In the genomic region with DNA sequence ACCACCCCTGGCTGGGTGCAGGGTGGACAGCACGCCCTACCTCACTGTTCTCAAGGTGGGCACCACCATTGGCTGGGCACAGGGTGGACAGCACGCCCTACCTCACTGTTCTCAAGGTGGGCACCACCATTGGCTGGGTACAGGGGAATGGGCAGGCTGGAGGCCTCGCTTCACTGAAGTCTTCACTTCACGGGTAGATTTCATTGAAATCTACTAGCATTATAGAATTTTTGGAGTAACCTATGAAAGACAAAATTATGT, we compare ENCODE assay signal across 1 cellular context. TPM values are rescaled to one million over a fixed set of nuclear protein-coding genes. Genes with fewer than 3 reads are reported as not detected.
"Had no signal": no experiment of that assay in that cellular context is flagged by ENCODE, and none has a peak within 500 bp of the region (broad histone marks: within the 10 kb centered on the region; RNA-seq: fewer than 3 reads in every experiment).

No MANE protein-coding gene starts in this region.

RNA-seq across cellular contexts. Expression of gene ZNF670, which starts 41.7 kb away (rescaled TPM):
- total RNA-seq: ascending aorta had no signal
